Comparison of ENCODE assay signal across 8 cellular contexts in the genomic region with DNA sequence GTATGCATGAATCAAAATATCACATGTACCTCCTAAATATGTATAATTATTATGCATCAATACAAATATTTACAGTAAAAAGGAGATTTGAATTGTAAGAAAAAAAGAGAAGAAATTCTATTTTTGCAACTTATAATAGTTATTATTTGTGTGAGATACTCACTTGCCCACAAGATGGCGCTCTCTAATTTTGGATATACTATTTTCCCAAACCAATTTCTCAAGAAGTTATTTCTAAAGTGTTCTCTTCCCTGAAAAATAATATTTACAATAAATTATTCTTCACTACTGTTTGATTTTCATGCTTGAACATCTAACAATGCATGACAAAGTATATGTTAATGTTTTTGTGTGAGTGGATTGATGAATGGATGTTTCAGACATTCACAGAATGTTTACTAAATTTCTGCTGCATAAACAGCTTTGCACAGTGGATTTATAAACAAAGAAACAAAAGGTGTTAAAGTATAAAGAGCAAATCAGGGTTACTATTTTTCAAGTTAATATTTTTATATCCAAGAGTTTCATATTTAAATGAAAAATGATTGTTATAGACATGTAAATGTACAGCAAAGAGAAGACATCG.
A peak's percentile ranks its signal among the peaks of the same experiment; 100 is the strongest.
DNase-seq lines count a peak whose midpoint lies in the region; ATAC-seq, FAIRE-seq and TF ChIP-seq lines count a peak whose summit lies in the region.

No MANE protein-coding gene starts in this region.

- no peak for TF ChIP-seq EP300 in ovary (IDR thresholded peaks at IDR 0.05)

- TF ChIP-seq CTCF in AG09309 (IDR thresholded peaks at IDR 0.05; ENCODE audit: control insufficient read depth, insufficient read depth, low read depth, low read length, missing control alignments) (peak; percentile 49), fibroblast of pulmonary artery (IDR thresholded peaks at IDR 0.05; ENCODE audit: low read length, missing control alignments) (peak; percentile 57), testis (IDR thresholded peaks at IDR 0.05) (peak in 2 of 3 experiments; percentile 24 to 84), ovary (IDR thresholded peaks at IDR 0.05) (peak in 1 of 3 donors; percentile 23)

- intact Hi-C loops in testis (cut with DNase I; ENCODE audit: low total_unique reads) (no loop called here), ovary (cut with DNase I) (no loop called here), sciatic nerve (cut with DNase I) (no loop called here)

- no peaks in the 10 kb centered on the region for H3K27me3 ChIP-seq in testis
- H3K27me3 ChIP-seq in ovary = no peaks in the 10 kb centered on the region

- no peak for DNase-seq in AG09309 (ENCODE audit: low read depth)
- DNase-seq in GM04504 (ENCODE audit: low read depth) = peak; percentile 4
- DNase-seq in RCC 7860 (ENCODE audit: low spot score) = no peak
- DNase-seq in fibroblast of pulmonary artery (ENCODE audit: low read depth) = peak; percentile 61
- peak; percentile 28 for DNase-seq in testis
- DNase-seq in NCI-H526 treated with DMSO at 0.1 percent for 48 hours (lab: John Stamatoyannopoulos, UW) = no peak
- DNase-seq in ovary = no peak
- no peak for DNase-seq in sciatic nerve (ENCODE audit: low spot score)

- no peaks in the 10 kb centered on the region for H3K4me1 ChIP-seq in testis
- no peaks in the 10 kb centered on the region for H3K4me1 ChIP-seq in ovary (ENCODE audit: insufficient read depth)

- H3K4me3 ChIP-seq in AG09309 (ENCODE audit: control insufficient read depth, low read depth, low read length) (no peak overlapping the region), fibroblast of pulmonary artery (replicated peaks; ENCODE audit: low read depth, low read length) (no peak overlapping the region), testis (no peak overlapping the region), ovary (no peak overlapping the region)

- H3K9me3 ChIP-seq in testis = no peaks in the 10 kb centered on the region
- H3K9me3 ChIP-seq in ovary = no peaks in the 10 kb centered on the region

- no peak for TF ChIP-seq POLR2A in testis (IDR thresholded peaks at IDR 0.05)
- no peak for TF ChIP-seq POLR2A in ovary (IDR thresholded peaks at IDR 0.05)

- peak; percentile 67 for FAIRE-seq in RCC 7860 (lab: Jason Lieb, UNC)

- H3K27ac ChIP-seq in testis = no peak overlapping the region
- H3K27ac ChIP-seq in ovary = no peak overlapping the region

- 56 to 60% methylated on average over 2 of the region's 2 CpGs for WGBS in testis, 2 donors
- 46 to 48% (median 47%) methylated on average over 2 of the region's 2 CpGs for WGBS in ovary, 3 donors

- H3K36me3 ChIP-seq in testis (ENCODE audit: low read depth, missing control alignments) (no peaks in the 10 kb centered on the region), ovary (no peaks in the 10 kb centered on the region)

- no peak for ATAC-seq in sciatic nerve

Comparison
In these comparisons a context has a peak if more than half of its experiments do, and no peak if none do; other contexts are left out.
1. DNase-seq: peak in GM04504 (single experiment), fibroblast of pulmonary artery (single experiment) and testis (single experiment); none in AG09309 (single experiment), RCC 7860 (single experiment), NCI-H526 treated with DMSO at 0.1 percent for 48 hours (single experiment), ovary (0 of 5) and sciatic nerve (single experiment).